Comparison of ENCODE assay signal across 8 cellular contexts in genomic region chr12:89162704-89163261, GRCh38.
DNase-seq lines count a peak whose midpoint lies in the region; ATAC-seq, FAIRE-seq and TF ChIP-seq lines count a peak whose summit lies in the region.

No MANE protein-coding gene starts in this region.

- H3K4me3 Mint-ChIP-seq in Caco-2 (ENCODE audit: unreplicated experiment): no peak overlapping the region

- H3K27me3 Mint-ChIP-seq in Caco-2 (ENCODE audit: insufficient read depth, unreplicated experiment): no peaks in the 10 kb centered on the region

- H3K4me3 ChIP-seq in liver (ENCODE audit: low read depth in 1 of 3, low read length in 3 of 3) (no peak overlapping the region), HepG2 (replicated peaks in 1 of 3; ENCODE audit: insufficient read depth in 1 of 3, low read depth in 2 of 3, low read length in 3 of 3) (no peak overlapping the region), mucosa of descending colon (no peak overlapping the region), stomach smooth muscle (ENCODE audit: low read length in 2 of 2) (no peak overlapping the region), Caco-2 (ENCODE audit: low read depth, low read length) (no peak overlapping the region)

- no peaks in the 10 kb centered on the region for H3K9me3 Mint-ChIP-seq in Caco-2 (ENCODE audit: unreplicated experiment)

- no peak for ATAC-seq in HepG2
- peak; percentile 84 for ATAC-seq in mucosa of descending colon
- no peak for ATAC-seq in GM21390 (IDR thresholded peaks at IDR 0.05; ENCODE audit: unreplicated experiment)

- no peak overlapping the region for H3K4me2 ChIP-seq in HepG2 (ENCODE audit: low read depth, low read length)

- no peaks in the 10 kb centered on the region for H4K20me1 ChIP-seq in HepG2 (ENCODE audit: insufficient read depth, low read length)

- FAIRE-seq in HepG2 (lab: Jason Lieb, UNC): no peak

- H3K9me3 ChIP-seq in liver (ENCODE audit: control insufficient read depth in 4 of 4, low read length in 3 of 4): no peaks in the 10 kb centered on the region
- H3K9me3 ChIP-seq in HepG2 (ENCODE audit: low read length): no peaks in the 10 kb centered on the region
- no peaks in the 10 kb centered on the region for H3K9me3 ChIP-seq in mucosa of descending colon
- H3K9me3 ChIP-seq in stomach smooth muscle (ENCODE audit: control insufficient read depth in 2 of 2, low read length in 2 of 2): no peaks in the 10 kb centered on the region
- H3K9me3 ChIP-seq in Caco-2: no peaks in the 10 kb centered on the region

- TF ChIP-seq EP300 in HepG2 (IDR thresholded peaks at IDR 0.05; ENCODE audit: low read depth in 2 of 2, low read length in 2 of 2) (no peak), HepG2 (CRISPR knock-in tag; IDR thresholded peaks at IDR 0.05; ENCODE audit: borderline replicate concordance) (no peak)

- in situ Hi-C loops in HepG2 (cut with HindIII; ENCODE audit: extremely low pct_ligation_motif_present, low pct_unique_long_range_greater_than_20kb): no loop called here

- H3K27me3 ChIP-seq in liver (ENCODE audit: control insufficient read depth in 4 of 4, insufficient read depth in 4 of 4, low read length in 3 of 4) (no peaks in the 10 kb centered on the region), HepG2 (ENCODE audit: control insufficient read depth in 1 of 2, insufficient read depth in 2 of 2, low read length in 2 of 2) (no peaks in the 10 kb centered on the region), stomach smooth muscle (ENCODE audit: control insufficient read depth in 1 of 2, insufficient read depth in 2 of 2, low read length in 2 of 2) (no peaks in the 10 kb centered on the region), Caco-2 (replicated peaks; ENCODE audit: control insufficient read depth, insufficient read depth, low read length) (no peaks in the 10 kb centered on the region)

- intact Hi-C loops in HepG2 (cut with micrococcal nuclease; ENCODE audit: unreplicated experiment) (no loop called here), mucosa of descending colon (cut with DNase I, micrococcal nuclease) (no loop called here), Caco-2 (cut with micrococcal nuclease; ENCODE audit: unreplicated experiment) (loop anchor here (10.0 kb wide), 1 partner anchor 302 kb away; no protein-coding TSS in a partner anchor)

- no TSS peak for BruUV-seq in HepG2 (replicated peaks; lab: Mats Ljungman, UMichigan)
- no TSS peak for BruUV-seq in Caco-2 (replicated peaks; lab: Mats Ljungman, UMichigan)

- H3K4me1 Mint-ChIP-seq in Caco-2 (ENCODE audit: low read depth, unreplicated experiment): peaks cover 2% of the 10 kb centered on the region

- no peaks in the 10 kb centered on the region for H3K36me3 Mint-ChIP-seq in Caco-2 (ENCODE audit: insufficient read depth, unreplicated experiment)

- CTCF ChIA-PET in HepG2 (lab: Yijun Ruan, JAX; ENCODE audit: low intra/inter-chr PET ratio, low total read pairs) (no interaction called here), Caco-2 (lab: Charles Lee) (no interaction called here)

- TF ChIP-seq RAD21 in liver (IDR thresholded peaks at IDR 0.05): peak; percentile 63 to 69
- TF ChIP-seq RAD21 in HepG2 (CRISPR knock-in tag; IDR thresholded peaks at IDR 0.05): no peak

- TF ChIP-seq CTCF in liver (IDR thresholded peaks at IDR 0.05; ENCODE audit: low read depth, low read length, missing input control): no peak
- TF ChIP-seq CTCF in HepG2 (CRISPR knock-in tag; IDR thresholded peaks at IDR 0.05): no peak
- no peak for TF ChIP-seq CTCF in mucosa of descending colon (IDR thresholded peaks at IDR 0.05)
- no peak for TF ChIP-seq CTCF in Caco-2 (IDR thresholded peaks at IDR 0.05; ENCODE audit: insufficient read depth in 1 of 2, low read depth in 1 of 2, low read length in 1 of 2, severe bottlenecking in 1 of 2, unreplicated experiment in 1 of 2)

- H3K36me3 ChIP-seq in liver (ENCODE audit: control insufficient read depth in 4 of 4, insufficient read depth in 3 of 4, low read depth in 1 of 4, low read length in 3 of 4) (no peaks in the 10 kb centered on the region), HepG2 (replicated peaks in 1 of 2; ENCODE audit: control insufficient read depth in 1 of 2, insufficient read depth in 2 of 2, low read length in 2 of 2) (no peaks in the 10 kb centered on the region), mucosa of descending colon (ENCODE audit: low read depth) (no peaks in the 10 kb centered on the region), stomach smooth muscle (ENCODE audit: control insufficient read depth in 2 of 2, insufficient read depth in 2 of 2, low read length in 2 of 2) (no peaks in the 10 kb centered on the region), Caco-2 (ENCODE audit: control insufficient read depth, insufficient read depth, low read length) (no peaks in the 10 kb centered on the region)

- DNase-seq in HepG2 (ENCODE audit: low spot score) (no peak), SW480 (ENCODE audit: low spot score) (peak; percentile 3), cerebellar cortex (ENCODE audit: low spot score) (peak; percentile 6), mucosa of descending colon (peak in 1 of 3 donors; percentile 58), Caco-2 (no peak)

- 70% methylated on average over 1 of the region's 1 CpG for whole genome bisulfite sequencing in liver
- WGBS in HepG2 (ENCODE audit: low lambda C conversion rate): 0% methylated on average over 1 of the region's 1 CpG

- H3K9ac ChIP-seq in liver (ENCODE audit: low read depth in 1 of 2, low read length in 2 of 2) (no peak overlapping the region), HepG2 (ENCODE audit: insufficient read depth, low read depth, low read length) (no peak overlapping the region), stomach smooth muscle (ENCODE audit: low read length in 2 of 2) (peak overlapping the region in 1 of 2 donors; percentile 44)

- H3K27ac ChIP-seq in liver (ENCODE audit: low read depth in 1 of 2, low read length in 2 of 2) (peak overlapping the region; percentile 59 to 85), HepG2 (ENCODE audit: extremely low read length, insufficient read depth, low read length) (no peak overlapping the region), stomach smooth muscle (ENCODE audit: low read length) (peak overlapping the region; percentile 7)

- no peak for TF ChIP-seq POLR2A in HepG2 (IDR thresholded peaks at IDR 0.05; ENCODE audit: insufficient read depth in 1 of 2, low read depth in 2 of 2, low read length in 2 of 2)

- no peaks in the 10 kb centered on the region for H3K79me2 ChIP-seq in HepG2 (ENCODE audit: insufficient read depth, low read length)

- H2AFZ ChIP-seq in HepG2 (ENCODE audit: low read length): no peak overlapping the region

- H3K4me1 ChIP-seq in liver (ENCODE audit: control insufficient read depth in 4 of 4, insufficient read depth in 4 of 4, low read length in 3 of 4) (peaks cover 24 to 44% (median 34%) of the 10 kb centered on the region in 4 donors), HepG2 (ENCODE audit: insufficient read depth, low read length) (peaks cover 2% of the 10 kb centered on the region), mucosa of descending colon (ENCODE audit: low read depth) (peaks cover 3% of the 10 kb centered on the region), stomach smooth muscle (ENCODE audit: control insufficient read depth, insufficient read depth, low read length) (peaks cover 5% of the 10 kb centered on the region), Caco-2 (no peaks in the 10 kb centered on the region)

- H3K27ac Mint-ChIP-seq in Caco-2 (ENCODE audit: unreplicated experiment): no peak overlapping the region

- POLR2A ChIA-PET in HepG2 (lab: Yijun Ruan, JAX) (no interaction called here), Caco-2 (lab: Charles Lee) (interaction anchor here (0.6 kb wide), 1 partner anchor 190 kb away, joined by 3 read pairs; the partner anchor contains the start of gene DUSP6)

TF ChIP-seq in liver, 16 proteins besides CTCF, POLR2A, EP300 and RAD21 (continues in another document):
- TF ChIP-seq FOXA2 (IDR thresholded peaks at IDR 0.05) (no peak), YY1 (IDR thresholded peaks at IDR 0.05) (peak; percentile 62), ATF3 (IDR thresholded peaks at IDR 0.05) (peak; percentile 74), FOXA1 (IDR thresholded peaks at IDR 0.05) (peak; percentile 39), HNF4G (IDR thresholded peaks at IDR 0.05) (peak; percentile 34), SP1 (IDR thresholded peaks at IDR 0.05) (peak; percentile 71)

TF ChIP-seq in HepG2, 621 proteins besides CTCF, POLR2A, EP300 and RAD21 (continues in another document):
- TF ChIP-seq U2AF1 (optimal IDR thresholded peaks at IDR 0.05; ENCODE audit: low read depth, low read length) (no peak), TMF1 (CRISPR knock-in tag; IDR thresholded peaks at IDR 0.05; ENCODE audit: low read depth) (no peak), ZNF496 (CRISPR knock-in tag; IDR thresholded peaks at IDR 0.05; ENCODE audit: insufficient replicate concordance) (no peak), MAZ (IDR thresholded peaks at IDR 0.05; ENCODE audit: borderline replicate concordance, low read depth, low read length) (no peak), MAZ (CRISPR knock-in tag; IDR thresholded peaks at IDR 0.05; ENCODE audit: low read depth) (no peak), ZUFSP (CRISPR knock-in tag; IDR thresholded peaks at IDR 0.05; ENCODE audit: borderline replicate concordance) (no peak), ZNF660 (CRISPR knock-in tag; IDR thresholded peaks at IDR 0.05; ENCODE audit: borderline replicate concordance, low read depth) (no peak), ZSCAN5A (CRISPR knock-in tag; IDR thresholded peaks at IDR 0.05; ENCODE audit: borderline replicate concordance) (no peak)

Comparison
In these comparisons a context has a peak if more than half of its experiments do, and no peak if none do; other contexts are left out.
1. DNase-seq: peak in SW480 (single experiment) and cerebellar cortex (single experiment); none in HepG2 (single experiment) and Caco-2 (0 of 2).